In the genomic region with DNA sequence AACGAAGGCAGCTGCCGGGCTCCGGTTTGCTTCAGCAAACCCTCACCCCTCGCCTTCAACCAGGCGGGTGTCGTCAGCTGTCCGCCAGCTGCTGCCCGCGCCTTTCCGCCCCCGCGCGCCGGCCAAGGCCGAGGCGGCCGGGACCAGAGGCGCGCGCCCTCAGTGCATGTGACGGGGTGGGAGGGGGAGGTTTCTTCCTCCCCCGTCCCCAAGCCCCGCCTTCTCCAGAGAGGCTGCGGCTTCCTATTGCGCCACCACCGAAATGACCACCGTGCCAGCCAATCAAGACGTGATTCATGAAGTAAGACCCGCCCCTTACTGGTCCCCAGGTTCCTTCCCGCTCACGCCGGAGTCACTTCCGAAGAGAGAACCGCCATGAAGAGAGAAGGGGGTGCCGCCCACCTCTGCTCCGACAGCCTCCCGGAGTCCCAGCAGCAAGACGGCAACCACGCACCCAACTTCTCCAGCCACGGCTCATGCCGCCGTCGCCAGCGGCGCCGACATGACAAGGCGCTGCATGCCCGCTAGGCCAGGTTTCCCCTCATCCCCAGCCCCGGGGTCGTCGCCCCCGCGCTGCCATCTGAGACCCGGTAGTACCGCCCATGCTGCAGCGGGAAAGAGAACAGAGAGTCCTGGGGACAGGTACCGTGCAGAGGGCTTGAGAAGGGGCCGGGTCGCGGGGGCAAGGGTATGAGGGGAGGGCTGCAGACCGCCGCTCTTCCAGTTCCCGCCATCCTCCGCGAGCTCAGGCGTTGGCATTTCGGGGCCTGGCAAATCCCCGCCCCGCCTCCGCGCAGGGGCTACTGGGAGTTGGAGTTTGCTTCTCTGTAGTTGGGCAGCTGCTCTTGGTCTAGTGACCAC, we compare ENCODE assay signal across 8 cellular contexts. TPM values are rescaled to one million over a fixed set of nuclear protein-coding genes. Genes with fewer than 3 reads are reported as not detected.
DNase-seq lines count a peak whose midpoint lies in the region; ATAC-seq and TF ChIP-seq lines count a peak whose summit lies in the region.

A gene with protein sequence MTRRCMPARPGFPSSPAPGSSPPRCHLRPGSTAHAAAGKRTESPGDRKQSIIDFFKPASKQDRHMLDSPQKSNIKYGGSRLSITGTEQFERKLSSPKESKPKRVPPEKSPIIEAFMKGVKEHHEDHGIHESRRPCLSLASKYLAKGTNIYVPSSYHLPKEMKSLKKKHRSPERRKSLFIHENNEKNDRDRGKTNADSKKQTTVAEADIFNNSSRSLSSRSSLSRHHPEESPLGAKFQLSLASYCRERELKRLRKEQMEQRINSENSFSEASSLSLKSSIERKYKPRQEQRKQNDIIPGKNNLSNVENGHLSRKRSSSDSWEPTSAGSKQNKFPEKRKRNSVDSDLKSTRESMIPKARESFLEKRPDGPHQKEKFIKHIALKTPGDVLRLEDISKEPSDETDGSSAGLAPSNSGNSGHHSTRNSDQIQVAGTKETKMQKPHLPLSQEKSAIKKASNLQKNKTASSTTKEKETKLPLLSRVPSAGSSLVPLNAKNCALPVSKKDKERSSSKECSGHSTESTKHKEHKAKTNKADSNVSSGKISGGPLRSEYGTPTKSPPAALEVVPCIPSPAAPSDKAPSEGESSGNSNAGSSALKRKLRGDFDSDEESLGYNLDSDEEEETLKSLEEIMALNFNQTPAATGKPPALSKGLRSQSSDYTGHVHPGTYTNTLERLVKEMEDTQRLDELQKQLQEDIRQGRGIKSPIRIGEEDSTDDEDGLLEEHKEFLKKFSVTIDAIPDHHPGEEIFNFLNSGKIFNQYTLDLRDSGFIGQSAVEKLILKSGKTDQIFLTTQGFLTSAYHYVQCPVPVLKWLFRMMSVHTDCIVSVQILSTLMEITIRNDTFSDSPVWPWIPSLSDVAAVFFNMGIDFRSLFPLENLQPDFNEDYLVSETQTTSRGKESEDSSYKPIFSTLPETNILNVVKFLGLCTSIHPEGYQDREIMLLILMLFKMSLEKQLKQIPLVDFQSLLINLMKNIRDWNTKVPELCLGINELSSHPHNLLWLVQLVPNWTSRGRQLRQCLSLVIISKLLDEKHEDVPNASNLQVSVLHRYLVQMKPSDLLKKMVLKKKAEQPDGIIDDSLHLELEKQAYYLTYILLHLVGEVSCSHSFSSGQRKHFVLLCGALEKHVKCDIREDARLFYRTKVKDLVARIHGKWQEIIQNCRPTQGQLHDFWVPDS (plus strand): TSS at position 355 of the 861 bp plus-strand sequence. CDS start 148 bp downstream, at position 503.

- H3K36me3 ChIP-seq in Karpas-422 (ENCODE audit: insufficient read depth, low read length) (peaks cover 18% of the 10 kb centered on the region; the same call in 1 of the 2 replicates), esophagus squamous epithelium (peaks cover 0 to 23% (median 11%) of the 10 kb centered on the region in 3 donors)

- H4K20me1 ChIP-seq in Karpas-422 (ENCODE audit: insufficient read depth, low read depth, low read length): peaks cover 5% of the 10 kb centered on the region; the same call in 1 of the 2 replicates

- H2AFZ ChIP-seq in Karpas-422 (ENCODE audit: low read length): peak within 1 kb of the TSS; percentile 73; the same call in 1 of the 2 replicates

- H3K27me3 ChIP-seq in Karpas-422 (ENCODE audit: low read length) (no peaks in the 10 kb centered on the region), esophagus squamous epithelium (no peaks in the 10 kb centered on the region)

- intact Hi-C loops in esophagus squamous epithelium (cut with DNase I): no loop called here

- peak in 2 of 4 donors; percentile 74 to 75 for TF ChIP-seq POLR2A in esophagus squamous epithelium (IDR thresholded peaks at IDR 0.05)

- DNase-seq in DMS79 treated with DMSO at 0.1 percent for 48 hours (lab: John Stamatoyannopoulos, UW) (peak; percentile 74), Karpas-422 (peak; percentile 99), RKO (ENCODE audit: low spot score) (peak; percentile 97), activated T-helper 1 cell treated with Interleukin-2 at 50 U/mL for 16 hours (ENCODE audit: low read depth) (peak; percentile 85), esophagus squamous epithelium (lab: John Stamatoyannopoulos, UW) (peak; percentile 88), myocyte (ENCODE audit: low read depth) (peak; percentile 99)
- DNase-seq in stimulated activated CD8-positive, alpha-beta memory T cell treated with anti-CD3 and anti-CD28 coated beads, Interleukin-7, amount 100 ng/mL, for 48 hours (ENCODE audit: extremely low read depth in 1 of 2, low read depth in 1 of 2): peak; percentile 81 to 95

- H3K9ac ChIP-seq in Karpas-422 (ENCODE audit: low read length): peak within 1 kb of the TSS; percentile 94

- TF ChIP-seq CTCF in esophagus squamous epithelium (IDR thresholded peaks at IDR 0.05): peak in 1 of 6 experiments; percentile 9

- no peaks in the 10 kb centered on the region for H3K9me3 ChIP-seq in Karpas-422 (ENCODE audit: low read length)
- no peaks in the 10 kb centered on the region for H3K9me3 ChIP-seq in esophagus squamous epithelium

- H3K27ac ChIP-seq in Karpas-422 (ENCODE audit: low read length) (peak within 1 kb of the TSS; percentile 73), esophagus squamous epithelium (peak within 1 kb of the TSS; percentile 88 to 97 (median 96))

- 0% methylated on average over 1 to 3 of the region's 71 CpGs for WGBS in esophagus squamous epithelium, 2 donors

- ATAC-seq in GM21825 (IDR thresholded peaks at IDR 0.05; ENCODE audit: unreplicated experiment): peak; percentile 92

- H3K79me2 ChIP-seq in Karpas-422 (ENCODE audit: low read length): peaks cover 28% of the 10 kb centered on the region

- peak within 1 kb of the TSS; percentile 75 for H3K4me2 ChIP-seq in Karpas-422 (ENCODE audit: low read depth, low read length, poor library complexity, severe bottlenecking)

- peak within 1 kb of the TSS; percentile 88 for H3K4me3 ChIP-seq in Karpas-422 (ENCODE audit: low read length)
- H3K4me3 ChIP-seq in esophagus squamous epithelium: peak within 1 kb of the TSS; percentile 85 to 98 (median 96)

- H3K4me1 ChIP-seq in Karpas-422 (ENCODE audit: low read length) (peaks cover 40% of the 10 kb centered on the region), esophagus squamous epithelium (peaks cover 7 to 38% (median 20%) of the 10 kb centered on the region in 3 donors)

- H3K9me2 ChIP-seq in Karpas-422 (replicated peaks; ENCODE audit: insufficient read depth, low read length): no peaks in the 10 kb centered on the region

RNA-seq across cellular contexts. Expression of the gene that starts here (rescaled TPM):
- 27.5 and 52.4 TPM in 2 replicates for total RNA-seq in Karpas-422 (2014; rRNA removed; shearing (Covaris generic); ENCODE audit: low replicate concordance)
- total RNA-seq in esophagus squamous epithelium (10 to 100 TPM; 12.1 to 24.8 (median 13.5) TPM), myocyte (81.5 and 99.4 TPM in 2 replicates)
- 17.5 TPM for polyA plus RNA-seq in myocyte (2012)

Comparison
In these comparisons a context has a peak if more than half of its experiments do, and no peak if none do; other contexts are left out.
1. Peak in every context shown above with its lines: DNase-seq, ATAC-seq, H3K4me3 ChIP-seq and H3K27ac ChIP-seq.